27 cellular contexts compared by ENCODE assay signal in the genomic region with DNA sequence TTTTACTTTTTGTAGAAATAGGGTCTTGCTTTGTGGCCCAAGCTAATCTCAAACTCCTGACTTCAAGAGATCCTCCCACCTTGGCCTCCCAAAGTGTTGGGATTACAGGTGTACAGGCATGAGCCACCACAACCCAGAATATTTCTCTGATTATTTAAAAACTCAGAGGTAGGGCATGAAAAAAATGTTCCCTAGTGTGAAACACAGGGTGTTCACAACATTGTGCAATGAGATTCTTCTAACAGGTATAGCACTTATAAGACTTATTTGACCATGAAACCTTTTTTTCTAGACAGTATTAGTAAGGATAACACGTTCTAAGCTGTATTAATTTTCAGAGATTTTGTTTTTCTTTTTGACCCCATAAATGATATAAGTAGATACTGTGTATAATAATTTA. TPM values are rescaled to one million over a fixed set of nuclear protein-coding genes. Genes with fewer than 3 reads are reported as not detected.
A peak's percentile ranks its signal among the peaks of the same experiment; 100 is the strongest.
DNase-seq lines count a peak whose midpoint lies in the region; ATAC-seq, FAIRE-seq and TF ChIP-seq lines count a peak whose summit lies in the region.
"Had no signal": no experiment of that assay in that cellular context is flagged by ENCODE, and none has a peak within 500 bp of the region (broad histone marks: within the 10 kb centered on the region; RNA-seq: fewer than 3 reads in every experiment).

No MANE protein-coding gene starts in this region.

- H3K9me3 Mint-ChIP-seq in MCF 10A (ENCODE audit: unreplicated experiment), result no peaks in the 10 kb centered on the region
- H3K9me3 Mint-ChIP-seq: CD14-positive monocyte; CD4-positive, alpha-beta memory T cell had no signal

- POLR2A ChIA-PET in MCF 10A (lab: Yijun Ruan, JAX) (interaction anchor here (0.6 kb wide), 1 partner anchor 50 kb away, joined by 3 read pairs; no protein-coding TSS in a partner anchor), A673 (lab: Charles Lee; ENCODE audit: low non-redundant PET) (no interaction called here)

- no peak overlapping the region for H2AFZ ChIP-seq in mammary epithelial cell (ENCODE audit: low read depth, low read length)

- H3K36me3 ChIP-seq in mammary epithelial cell (ENCODE audit: insufficient read depth, low read length) (no peaks in the 10 kb centered on the region), bronchial epithelial cell (ENCODE audit: control insufficient read depth, insufficient read depth, low read length) (no peaks in the 10 kb centered on the region), A673 (ENCODE audit: insufficient read depth, low read length, poor library complexity, severe bottlenecking) (no peaks in the 10 kb centered on the region)
- H3K36me3 ChIP-seq: BE2C, BLaER1 had no signal

- H3K9me3 ChIP-seq in mammary epithelial cell (replicated peaks; ENCODE audit: insufficient read depth, low read length), result no peaks in the 10 kb centered on the region
- H3K9me3 ChIP-seq in A673 (ENCODE audit: low read depth, low read length, poor library complexity, severe bottlenecking), result no peaks in the 10 kb centered on the region
- H3K9me3 ChIP-seq: A549, BE2C, BLaER1 had no signal

- no peak overlapping the region for H3K4me2 ChIP-seq in mammary epithelial cell (ENCODE audit: insufficient read depth, low read depth, low read length)
- H3K4me2 ChIP-seq: A549, BLaER1 had no signal

- H3K27me3 ChIP-seq in mammary epithelial cell (ENCODE audit: insufficient read depth, low read length) (no peaks in the 10 kb centered on the region), bronchial epithelial cell (ENCODE audit: control insufficient read depth, insufficient read depth, low read length) (no peaks in the 10 kb centered on the region), A673 (replicated peaks; ENCODE audit: insufficient read depth, low read depth, low read length, poor library complexity) (no peaks in the 10 kb centered on the region)
- H3K27me3 ChIP-seq: BLaER1 had no signal

- H3K4me1 Mint-ChIP-seq in MCF 10A (ENCODE audit: insufficient read depth, unreplicated experiment), result peaks cover 6% of the 10 kb centered on the region

- peaks cover 5% of the 10 kb centered on the region for H3K36me3 Mint-ChIP-seq in MCF 10A (ENCODE audit: insufficient read depth, unreplicated experiment)
- H3K36me3 Mint-ChIP-seq: CD14-positive monocyte; CD4-positive, alpha-beta memory T cell; CD4-positive, CD25-positive, alpha-beta regulatory T cell; CD8-positive, alpha-beta memory T cell had no signal

- H3K9ac ChIP-seq in mammary epithelial cell (ENCODE audit: insufficient read depth, low read length), result no peak overlapping the region
- H3K9ac ChIP-seq: BLaER1 had no signal

- intact Hi-C loops in mammary epithelial cell (cut with micrococcal nuclease), result no loop called here
- intact Hi-C loops in MCF 10A (cut with micrococcal nuclease), result no loop called here
- intact Hi-C loops in A673 (cut with micrococcal nuclease; ENCODE audit: unreplicated experiment), result no loop called here
- intact Hi-C loops in Right ventricle myocardium inferior (cut with DNase I), result no loop called here

- CTCF ChIA-PET in mammary epithelial cell (lab: Charles Lee; ENCODE audit: low non-redundant PET) (no interaction called here), MCF 10A (lab: Yijun Ruan, JAX) (interaction anchor here (0.6 kb wide), 1 partner anchor 46 kb away, joined by 3 read pairs; no protein-coding TSS in a partner anchor), A673 (lab: Charles Lee) (no interaction called here)

- no peak overlapping the region for H3K27ac Mint-ChIP-seq in MCF 10A (ENCODE audit: low read depth, unreplicated experiment)
- H3K27ac Mint-ChIP-seq: CD4-positive, CD25-positive, alpha-beta regulatory T cell; CD8-positive, alpha-beta memory T cell had no signal

- H3K4me1 ChIP-seq in mammary epithelial cell (ENCODE audit: insufficient read depth, low read length) (peaks cover 4% of the 10 kb centered on the region), A673 (ENCODE audit: insufficient read depth, low read length, poor library complexity, severe bottlenecking) (no peaks in the 10 kb centered on the region)
- H3K4me1 ChIP-seq: A549, BE2C had no signal

- TF ChIP-seq CTCF in mammary epithelial cell (conservative IDR thresholded peaks at IDR 0.05 in 1 of 2, IDR thresholded peaks at IDR 0.05 in 1 of 2; ENCODE audit: extremely low read depth in 1 of 2, insufficient read depth in 1 of 2, low read depth in 1 of 2, low read length in 2 of 2), result no peak
- TF ChIP-seq CTCF in MCF 10A (IDR thresholded peaks at IDR 0.05; ENCODE audit: unreplicated experiment), result no peak
- TF ChIP-seq CTCF in bronchial epithelial cell (IDR thresholded peaks at IDR 0.05; ENCODE audit: insufficient read depth, low read length, severe bottlenecking), result no peak
- no peak for TF ChIP-seq CTCF in A673 (conservative IDR thresholded peaks at IDR 0.05; ENCODE audit: low read depth, low read length)

- dilution Hi-C loops in mammary epithelial cell (cut with HindIII; ENCODE audit: low sequenced_read_pairs), result no loop called here

- H3K4me3 Mint-ChIP-seq in MCF 10A (ENCODE audit: unreplicated experiment), result no peak overlapping the region
- H3K4me3 Mint-ChIP-seq: CD14-positive monocyte; CD4-positive, alpha-beta memory T cell; CD4-positive, CD25-positive, alpha-beta regulatory T cell; CD8-positive, alpha-beta memory T cell had no signal

- no peak for FAIRE-seq in bronchial epithelial cell (lab: Jason Lieb, UNC)
- FAIRE-seq: A549, GM12878, GM12892, GM18507 had no signal

- H3K27ac ChIP-seq in mammary epithelial cell (ENCODE audit: insufficient read depth, low read depth, low read length), result no peak overlapping the region
- H3K27ac ChIP-seq in A673 (ENCODE audit: low read depth, low read length, poor library complexity, severe bottlenecking), result no peak overlapping the region
- H3K27ac ChIP-seq: 22Rv1, A549, BLaER1 had no signal

- H3K79me2 ChIP-seq in mammary epithelial cell (ENCODE audit: insufficient read depth, low read length), result no peaks in the 10 kb centered on the region

- WGBS in mammary epithelial cell (ENCODE audit: low coverage, missing lambda C conversion rate), result 100% methylated on average over 1 of the region's 1 CpG

- no peaks in the 10 kb centered on the region for H3K27me3 Mint-ChIP-seq in MCF 10A (ENCODE audit: insufficient read depth, unreplicated experiment)
- H3K27me3 Mint-ChIP-seq: CD4-positive, alpha-beta memory T cell; CD4-positive, CD25-positive, alpha-beta regulatory T cell had no signal

- H4K20me1 ChIP-seq in mammary epithelial cell (ENCODE audit: insufficient read depth, low read length), result no peaks in the 10 kb centered on the region
- H4K20me1 ChIP-seq: BLaER1 had no signal

- peak; percentile 63 for ATAC-seq in esophagus mucosa
- no peak for ATAC-seq in Right ventricle myocardium inferior
- ATAC-seq: A549, GM12878 had no signal

- in situ Hi-C loops in mammary epithelial cell (cut with MboI; ENCODE audit: low sequenced_read_pairs in 2 of 2), result no loop called here

- DNase-seq in mammary epithelial cell (peak; percentile 17), MCF 10A (ENCODE audit: unreplicated experiment) (no peak), bronchial epithelial cell (ENCODE audit: low read depth) (peak; percentile 46), A673 (ENCODE audit: low spot score) (no peak), Right ventricle myocardium inferior (ENCODE audit: missing footprints) (no peak)
- DNase-seq: ACHN; BE2C; C1 segment of cervical spinal cord; CD4-positive, alpha-beta memory T cell; CD4-positive, CD25-positive, alpha-beta regulatory T cell; CD8-positive, alpha-beta memory T cell; COR-L47; DMS 273 treated with DMSO at 0.1 percent for 48 hours; DMS153; DMS79; DND-41; EL; GDM1 had no signal

- no TSS peak for BruUV-seq in mammary epithelial cell (replicated peaks; lab: Mats Ljungman, UMichigan)
- BruUV-seq in MCF 10A (replicated peaks; lab: Mats Ljungman, UMichigan), result no TSS peak
- BruUV-seq in A673 (replicated peaks; lab: Mats Ljungman, UMichigan), result no TSS peak

- H3K4me3 ChIP-seq in mammary epithelial cell (replicated peaks in 1 of 3; ENCODE audit: insufficient read depth in 1 of 3, low read depth in 2 of 3, low read length in 3 of 3) (no peak overlapping the region), bronchial epithelial cell (ENCODE audit: low read depth, low read length) (no peak overlapping the region), A673 (ENCODE audit: low read depth, low read length, poor library complexity, severe bottlenecking) (no peak overlapping the region)
- H3K4me3 ChIP-seq: A549, BLaER1, GM12878 had no signal

RNA-seq across cellular contexts. Expression of gene PTGER4, which starts 13.1 kb away (rescaled TPM):
- total RNA-seq in mammary epithelial cell (10 to 100 TPM in 1 of 2 donors, 1 to 10 TPM in 1; 4.9 to 13.2 TPM), MCF 10A (2022) (1.1 and 2.5 TPM in 2 replicates), bronchial epithelial cell (6.1 and 8.7 TPM in 2 replicates), esophagus mucosa (1.5 TPM), A673 (2021) (2.1 and 2.5 TPM in 2 replicates), Right ventricle myocardium inferior (8.5 TPM)
- 7.6 TPM for polyA plus RNA-seq in mammary epithelial cell
- 2.1 TPM for polyA minus RNA-seq in mammary epithelial cell
- total RNA-seq: G401 had no signal

Comparison
In these comparisons a context has a peak if more than half of its experiments do, and no peak if none do; other contexts are left out.
1. DNase-seq: peak in mammary epithelial cell (single experiment) and bronchial epithelial cell (single experiment); none in MCF 10A (single experiment), A673 (single experiment) and Right ventricle myocardium inferior (single experiment).